ENCODE assay signal across 8 cellular contexts in genomic region chr5:151141535-151141934, GRCh38. TPM values are rescaled to one million over a fixed set of nuclear protein-coding genes. Genes with fewer than 3 reads are reported as not detected.
A peak's percentile ranks its signal among the peaks of the same experiment; 100 is the strongest.
DNase-seq lines count a peak whose midpoint lies in the region; ATAC-seq and TF ChIP-seq lines count a peak whose summit lies in the region.

No MANE protein-coding gene starts in this region.

- H3F3A ChIP-seq in PC-3 (ENCODE audit: low read length, unreplicated experiment) = no peaks in the 10 kb centered on the region

- H3K9ac ChIP-seq in PC-3 (ENCODE audit: low read length) = no peak overlapping the region

- no peak overlapping the region for H3K4me3 ChIP-seq in PC-3 (ENCODE audit: low read length)

- no TSS peak for BruUV-seq in PC-3 (replicated peaks; lab: Mats Ljungman, UMichigan)

- H3K36me3 ChIP-seq in PC-3 (ENCODE audit: low read depth, low read length) = peaks cover 12% of the 10 kb centered on the region

- H3K27ac ChIP-seq in PC-3 (ENCODE audit: low read length) = no peak overlapping the region

- H3K4me2 ChIP-seq in PC-3 (ENCODE audit: low read length) = no peak overlapping the region

- CTCF ChIA-PET in PC-3 (lab: Charles Lee) = no interaction called here

- peak; percentile 90 for ATAC-seq in GM19025 (IDR thresholded peaks at IDR 0.05; ENCODE audit: low read depth, unreplicated experiment)
- peak; percentile 95 for ATAC-seq in HG03066 (IDR thresholded peaks at IDR 0.05; ENCODE audit: low read depth, unreplicated experiment)
- peak; percentile 80 for ATAC-seq in Right ventricle myocardium inferior
- ATAC-seq in PC-3 = no peak

- no peaks in the 10 kb centered on the region for H3K4me1 ChIP-seq in PC-3 (ENCODE audit: insufficient read depth, low read length)

- H4K20me1 ChIP-seq in PC-3 (ENCODE audit: low read length) = no peaks in the 10 kb centered on the region

- H3K79me2 ChIP-seq in PC-3 (ENCODE audit: low read length) = no peaks in the 10 kb centered on the region

- no peak for TF ChIP-seq CTCF in PC-3 (conservative IDR thresholded peaks at IDR 0.05; ENCODE audit: low read depth, low read length)

- DNase-seq in activated CD4-positive, alpha-beta T cell treated with anti-CD3 and anti-CD28 coated beads, Interleukin-2, amount 50 U/mL, for 48 hours = peak; percentile 67 to 73
- DNase-seq in Right ventricle myocardium inferior (ENCODE audit: missing footprints) = no peak
- peak in 2 of 3 experiments; percentile 27 to 65 for DNase-seq in stimulated activated CD4-positive, alpha-beta T cell treated with anti-CD3 and anti-CD28 coated beads, TNF-alpha, amount 100 ng/mL, for 24 hours (ENCODE audit: low read depth in 3 of 3)
- no peak for DNase-seq in PC-3
- no peak for DNase-seq in SHP77 treated with DMSO at 0.1 percent for 48 hours (lab: John Stamatoyannopoulos, UW)
- no peak for DNase-seq in posterior vena cava (ENCODE audit: low spot score)

- H3K9me3 ChIP-seq in PC-3 (ENCODE audit: low read length) = no peaks in the 10 kb centered on the region

- H3K27me3 ChIP-seq in PC-3 (ENCODE audit: low read length) = no peaks in the 10 kb centered on the region

- no peak overlapping the region for H2AFZ ChIP-seq in PC-3 (ENCODE audit: low read length)

- POLR2A ChIA-PET in PC-3 (lab: Charles Lee; ENCODE audit: unreplicated experiment) = no interaction called here

- intact Hi-C loops in Right ventricle myocardium inferior (cut with DNase I) = no loop called here
- intact Hi-C loops in PC-3 (cut with micrococcal nuclease) = no loop called here
- intact Hi-C loops in posterior vena cava (cut with DNase I) = loop anchor here in 1 of 2 donors (1.0 kb wide), 1 partner anchor 44 kb away; no protein-coding TSS in a partner anchor

- H3K9me2 ChIP-seq in PC-3 (replicated peaks; ENCODE audit: low read length) = no peaks in the 10 kb centered on the region

RNA-seq across cellular contexts. Expression of gene ANXA6, which starts 16.0 kb away (rescaled TPM):
- total RNA-seq in Right ventricle myocardium inferior (222 TPM), PC-3 (2014; rRNA removed) (122 and 131 TPM in 2 replicates), posterior vena cava (100 to 1,000 TPM; 328 to 430 TPM)

Comparison
In these comparisons a context has a peak if more than half of its experiments do, and no peak if none do; other contexts are left out.
1. DNase-seq: peak in activated CD4-positive, alpha-beta T cell treated with anti-CD3 and anti-CD28 coated beads, Interleukin-2, amount 50 U/mL, for 48 hours (2 of 2) and stimulated activated CD4-positive, alpha-beta T cell treated with anti-CD3 and anti-CD28 coated beads, TNF-alpha, amount 100 ng/mL, for 24 hours (2 of 3); none in Right ventricle myocardium inferior (single experiment), PC-3 (single experiment), SHP77 treated with DMSO at 0.1 percent for 48 hours (single experiment) and posterior vena cava (single experiment).